ENCODE assay signal across 24 cellular contexts in the genomic region with DNA sequence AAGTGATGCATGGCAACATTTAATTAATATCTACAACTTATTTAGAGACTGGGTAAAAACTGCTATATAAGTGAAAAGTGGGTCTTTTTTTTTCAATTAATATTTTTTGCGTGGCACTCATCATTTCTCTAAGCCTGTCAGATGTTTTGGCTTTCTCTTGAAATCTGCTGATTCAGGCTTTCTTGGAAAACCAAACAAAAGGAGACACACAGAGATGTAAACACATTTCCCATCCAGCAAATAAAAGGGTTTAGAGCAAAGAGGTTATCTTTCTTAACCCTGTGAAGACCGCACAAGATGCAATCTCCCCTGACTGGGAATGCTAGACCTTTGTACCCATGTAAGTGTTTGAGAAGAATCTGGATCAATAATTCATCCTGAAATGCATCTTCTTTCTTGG. TPM values are rescaled to one million over a fixed set of nuclear protein-coding genes. Genes with fewer than 3 reads are reported as not detected.
DNase-seq lines count a peak whose midpoint lies in the region; ATAC-seq, FAIRE-seq and TF ChIP-seq lines count a peak whose summit lies in the region.
"Had no signal": no experiment of that assay in that cellular context is flagged by ENCODE, and none has a peak within 500 bp of the region (broad histone marks: within the 10 kb centered on the region; RNA-seq: fewer than 3 reads in every experiment).

No MANE protein-coding gene starts in this region.

- H2BK120ac ChIP-seq in IMR-90 (ENCODE audit: low read depth, low read length) = no peak overlapping the region

- TF ChIP-seq EP300 in A549 (IDR thresholded peaks at IDR 0.05) = no peak
- TF ChIP-seq EP300 in K562 (IDR thresholded peaks at IDR 0.05; ENCODE audit: low read length) = no peak
- no peak for TF ChIP-seq EP300 in HepG2 (IDR thresholded peaks at IDR 0.05; ENCODE audit: low read depth in 2 of 2, low read length in 2 of 2)
- TF ChIP-seq EP300 in HepG2 (CRISPR knock-in tag; IDR thresholded peaks at IDR 0.05; ENCODE audit: borderline replicate concordance) = no peak

- no peak overlapping the region for H3K4me3 Mint-ChIP-seq in CD8-positive, alpha-beta T cell
- H3K4me3 Mint-ChIP-seq: CD14-positive monocyte; CD4-positive, alpha-beta T cell had no signal

- H3K4me3 ChIP-seq in A549 (no peak overlapping the region), IMR-90 (ENCODE audit: insufficient read depth, low read depth, low read length) (no peak overlapping the region), K562 (no peak overlapping the region), HepG2 (replicated peaks in 1 of 3; ENCODE audit: insufficient read depth in 1 of 3, low read depth in 2 of 3, low read length in 3 of 3) (no peak overlapping the region)
- H3K4me3 ChIP-seq in CD8-positive, alpha-beta T cell (ENCODE audit: low read depth, low read length) = no peak overlapping the region
- H3K4me3 ChIP-seq: BLaER1 treated with 17β-estradiol and CSF1 and Interleukin-3, amounts not matched to agents 10 nM and 100 nM had no signal

- BruUV-seq in IMR-90 (replicated peaks; lab: Mats Ljungman, UMichigan) = no TSS peak
- no TSS peak for BruUV-seq in K562 (replicated peaks; lab: Mats Ljungman, UMichigan)
- no TSS peak for BruUV-seq in HepG2 (replicated peaks; lab: Mats Ljungman, UMichigan)

- ATAC-seq in A549 (no peak), IMR-90 (ENCODE audit: low read depth) (no peak), K562 (no peak), HepG2 (no peak), GM19351 (IDR thresholded peaks at IDR 0.05; ENCODE audit: unreplicated experiment) (no peak)
- ATAC-seq in CD8-positive, alpha-beta T cell = no peak

- H2BK15ac ChIP-seq in IMR-90 (ENCODE audit: low read depth, low read length) = no peak overlapping the region

- no peak overlapping the region for H4K5ac ChIP-seq in IMR-90 (ENCODE audit: low read depth, low read length)

- H2BK5ac ChIP-seq in IMR-90 (ENCODE audit: low read depth, low read length, poor library complexity, severe bottlenecking) = no peak overlapping the region

- no peak for TF ChIP-seq CTCF in A549 (IDR thresholded peaks at IDR 0.05)
- no peak for TF ChIP-seq CTCF in IMR-90 (conservative IDR thresholded peaks at IDR 0.05; ENCODE audit: low read depth, low read length)
- TF ChIP-seq CTCF in K562 (IDR thresholded peaks at IDR 0.05 in 2 of 3, conservative IDR thresholded peaks at IDR 0.05 in 1 of 3; ENCODE audit: insufficient read depth in 2 of 3, low read depth in 1 of 3, low read length in 3 of 3) = no peak
- TF ChIP-seq CTCF in HepG2 (CRISPR knock-in tag; IDR thresholded peaks at IDR 0.05) = no peak
- TF ChIP-seq CTCF in CD8-positive, alpha-beta T cell (IDR thresholded peaks at IDR 0.05) = no peak

- H4K8ac ChIP-seq in IMR-90 (ENCODE audit: low read depth in 2 of 2, low read length in 2 of 2) = no peak overlapping the region

- H3K9me1 ChIP-seq in IMR-90 (ENCODE audit: insufficient read depth, low read length) (no peaks in the 10 kb centered on the region), K562 (ENCODE audit: control insufficient read depth, insufficient read depth, low read length) (no peaks in the 10 kb centered on the region)

- WGBS in A549 (ENCODE audit: missing lambda C conversion rate) = 15% methylated on average over 2 of the region's 2 CpGs
- WGBS in IMR-90 (ENCODE audit: extremely low coverage in 2 of 2, insufficient read length in 1 of 2), 2 experiments = no CpG with 5 or more reads among the region's 2 CpGs
- WGBS in K562 (ENCODE audit: insufficient coverage, low coverage, missing lambda C conversion rate) = 3% methylated on average over 2 of the region's 2 CpGs
- WGBS in HepG2 (ENCODE audit: low lambda C conversion rate) = 25% methylated on average over 2 of the region's 2 CpGs

- dilution Hi-C loops in IMR-90 (cut with HindIII; ENCODE audit: low sequenced_read_pairs, unreplicated experiment) = no loop called here

- DNase-seq in A549 (ENCODE audit: low read depth in 1 of 2, low spot score in 1 of 2) = no peak
- no peak for DNase-seq in IMR-90
- DNase-seq in K562 (ENCODE audit: extremely low read depth in 1 of 4, low spot score in 3 of 4) = no peak
- no peak for DNase-seq in HepG2 (ENCODE audit: low spot score)
- DNase-seq in activated CD8-positive, alpha-beta memory T cell treated with anti-CD3 and anti-CD28 coated beads for 24 hours = no peak
- no peak for DNase-seq in SKM-1 (lab: John Stamatoyannopoulos, UW; ENCODE audit: unreplicated experiment)
- DNase-seq in CD8-positive, alpha-beta T cell = no peak
- DNase-seq: ACHN; AML-193; BE2C; Calu3; CD4-positive, alpha-beta T cell; COR-L47; DMS53; GF-D8; GOT3; H7; HCEC 1CT had no signal

- H3K27ac Mint-ChIP-seq in CD8-positive, alpha-beta T cell = no peak overlapping the region
- H3K27ac Mint-ChIP-seq: CD14-positive monocyte; CD4-positive, alpha-beta T cell had no signal

- no peak for TF ChIP-seq RAD21 in A549 (conservative IDR thresholded peaks at IDR 0.05 in 1 of 2, IDR thresholded peaks at IDR 0.05 in 1 of 2)
- TF ChIP-seq RAD21 in IMR-90 (IDR thresholded peaks at IDR 0.05; ENCODE audit: low read length) = no peak
- no peak for TF ChIP-seq RAD21 in K562 (CRISPR knock-in tag; conservative IDR thresholded peaks at IDR 0.05 in 1 of 2, IDR thresholded peaks at IDR 0.05 in 1 of 2)
- no peak for TF ChIP-seq RAD21 in HepG2 (CRISPR knock-in tag; IDR thresholded peaks at IDR 0.05)

- H4K20me1 ChIP-seq in IMR-90 (ENCODE audit: insufficient read depth, low read length) (no peaks in the 10 kb centered on the region), K562 (replicated peaks; ENCODE audit: control insufficient read depth, insufficient read depth, low read length) (no peaks in the 10 kb centered on the region), HepG2 (ENCODE audit: insufficient read depth, low read length) (no peaks in the 10 kb centered on the region)
- H4K20me1 ChIP-seq: BLaER1 treated with 17β-estradiol and CSF1 and Interleukin-3, amounts not matched to agents 10 nM and 100 nM had no signal

- no peak overlapping the region for H4K91ac ChIP-seq in IMR-90 (ENCODE audit: insufficient read depth, low read depth, low read length)

- peaks cover 24% of the 10 kb centered on the region for H3K27me3 Mint-ChIP-seq in CD8-positive, alpha-beta T cell (ENCODE audit: low read depth)

- intact Hi-C loops in IMR-90 (cut with micrococcal nuclease) (no loop called here), K562 (cut with micrococcal nuclease) (no loop called here), HepG2 (cut with micrococcal nuclease; ENCODE audit: unreplicated experiment) (no loop called here)
- intact Hi-C loops in CD8-positive, alpha-beta T cell (cut with DNase I, micrococcal nuclease) = no loop called here

- POLR2A ChIA-PET in A549 (lab: Yijun Ruan, JAX) = no interaction called here
- POLR2A ChIA-PET in IMR-90 (lab: Charles Lee; ENCODE audit: unreplicated experiment) = no interaction called here
- POLR2A ChIA-PET in K562 (lab: Yijun Ruan, JAX) = interaction anchor here (0.7 kb wide), 1 partner anchor 305 kb away, joined by 3 read pairs; no protein-coding TSS in a partner anchor
- POLR2A ChIA-PET in HepG2 (lab: Yijun Ruan, JAX) = no interaction called here
- POLR2A ChIA-PET in CD8-positive, alpha-beta T cell (lab: Charles Lee) = no interaction called here

- no peak overlapping the region for H3K27ac ChIP-seq in A549
- H3K27ac ChIP-seq in IMR-90 (ENCODE audit: insufficient read depth, low read length) = no peak overlapping the region
- no peak overlapping the region for H3K27ac ChIP-seq in K562 (ENCODE audit: extremely low read depth, low read depth, low read length)
- H3K27ac ChIP-seq in HepG2 (ENCODE audit: extremely low read length, insufficient read depth, low read length) = no peak overlapping the region
- H3K27ac ChIP-seq in CD8-positive, alpha-beta T cell (ENCODE audit: low read depth, low read length) = no peak overlapping the region
- H3K27ac ChIP-seq: BLaER1 treated with 17β-estradiol and CSF1 and Interleukin-3, amounts not matched to agents 10 nM and 100 nM had no signal

- H3K9me3 ChIP-seq in A549 (no peaks in the 10 kb centered on the region), IMR-90 (ENCODE audit: control insufficient read depth, insufficient read depth, low read length) (no peaks in the 10 kb centered on the region), K562 (replicated peaks; ENCODE audit: control insufficient read depth, insufficient read depth, low read depth, low read length) (no peaks in the 10 kb centered on the region), HepG2 (ENCODE audit: low read length) (no peaks in the 10 kb centered on the region)
- H3K9me3 ChIP-seq in CD8-positive, alpha-beta T cell (ENCODE audit: low read length) = no peaks in the 10 kb centered on the region
- H3K9me3 ChIP-seq: BE2C; BLaER1 treated with 17β-estradiol and CSF1 and Interleukin-3, amounts not matched to agents 10 nM and 100 nM had no signal

- H3K4me1 ChIP-seq in A549 = no peaks in the 10 kb centered on the region
- H3K4me1 ChIP-seq in IMR-90 (ENCODE audit: control insufficient read depth, insufficient read depth, low read length) = no peaks in the 10 kb centered on the region
- no peaks in the 10 kb centered on the region for H3K4me1 ChIP-seq in K562 (replicated peaks in 1 of 2; ENCODE audit: control insufficient read depth in 2 of 2, insufficient read depth in 2 of 2, low read length in 2 of 2)
- no peaks in the 10 kb centered on the region for H3K4me1 ChIP-seq in HepG2 (ENCODE audit: insufficient read depth, low read length)
- H3K4me1 ChIP-seq in CD8-positive, alpha-beta T cell (ENCODE audit: insufficient read depth, low read length) = no peaks in the 10 kb centered on the region
- H3K4me1 ChIP-seq: BE2C; BLaER1 treated with 17β-estradiol and CSF1 and Interleukin-3, amounts not matched to agents 10 nM and 100 nM had no signal

- H3K4me1 Mint-ChIP-seq in CD8-positive, alpha-beta T cell (ENCODE audit: low read depth) = no peaks in the 10 kb centered on the region
- H3K4me1 Mint-ChIP-seq: CD14-positive monocyte had no signal

- H2BK20ac ChIP-seq in IMR-90 (ENCODE audit: low read depth, low read length) = no peak overlapping the region

- TF ChIP-seq POLR2A in A549 (IDR thresholded peaks at IDR 0.05; ENCODE audit: low read length) (no peak), IMR-90 (IDR thresholded peaks at IDR 0.05; ENCODE audit: low read depth, low read length) (no peak), K562 (conservative IDR thresholded peaks at IDR 0.05) (no peak), HepG2 (IDR thresholded peaks at IDR 0.05; ENCODE audit: insufficient read depth in 1 of 2, low read depth in 2 of 2, low read length in 2 of 2) (no peak)

- H3K9ac ChIP-seq in IMR-90 (ENCODE audit: low read depth, low read length) (no peak overlapping the region), K562 (ENCODE audit: insufficient read depth in 1 of 2, low read depth in 2 of 2, low read length in 2 of 2) (no peak overlapping the region), HepG2 (ENCODE audit: insufficient read depth, low read depth, low read length) (no peak overlapping the region)
- H3K9ac ChIP-seq: BLaER1 treated with 17β-estradiol and CSF1 and Interleukin-3, amounts not matched to agents 10 nM and 100 nM had no signal

- in situ Hi-C loops in IMR-90 (cut with MboI; ENCODE audit: low sequenced_read_pairs) (no loop called here), K562 (cut with MboI) (no loop called here), HepG2 (cut with HindIII; ENCODE audit: extremely low pct_ligation_motif_present, low pct_unique_long_range_greater_than_20kb) (no loop called here)

- no peaks in the 10 kb centered on the region for H3K27me3 ChIP-seq in IMR-90 (ENCODE audit: control insufficient read depth, insufficient read depth, low read length)
- H3K27me3 ChIP-seq in K562 (ENCODE audit: control insufficient read depth in 2 of 2, insufficient read depth in 2 of 2, low read length in 2 of 2) = peaks cover 0 to 4% of the 10 kb centered on the region in 2 experiments; a peak in 2 of 5 replicates
- H3K27me3 ChIP-seq in HepG2 (ENCODE audit: control insufficient read depth in 1 of 2, insufficient read depth in 2 of 2, low read length in 2 of 2) = no peaks in the 10 kb centered on the region; a peak in 1 of 5 replicates
- no peaks in the 10 kb centered on the region for H3K27me3 ChIP-seq in CD8-positive, alpha-beta T cell (ENCODE audit: insufficient read depth, low read length)
- H3K27me3 ChIP-seq: BE2C; BLaER1 treated with 17β-estradiol and CSF1 and Interleukin-3, amounts not matched to agents 10 nM and 100 nM had no signal

- CTCF ChIA-PET in A549 (lab: Yijun Ruan, JAX) (no interaction called here), IMR-90 (lab: Yijun Ruan, JAX) (no interaction called here), K562 (lab: Yijun Ruan, JAX; ENCODE audit: low intra/inter-chr PET ratio) (no interaction called here), HepG2 (lab: Yijun Ruan, JAX; ENCODE audit: low intra/inter-chr PET ratio, low total read pairs) (no interaction called here)
- CTCF ChIA-PET in CD8-positive, alpha-beta T cell (lab: Charles Lee) = no interaction called here

- no peak overlapping the region for H3K4ac ChIP-seq in IMR-90 (ENCODE audit: low read depth, low read length)

- H2AK9ac ChIP-seq in IMR-90 (replicated peaks; ENCODE audit: low read depth, low read length, poor library complexity) = no peak overlapping the region

- H3K79me2 ChIP-seq in K562 (ENCODE audit: control insufficient read depth, insufficient read depth, low read length) (no peaks in the 10 kb centered on the region), HepG2 (ENCODE audit: insufficient read depth, low read length) (no peaks in the 10 kb centered on the region)

- H3K23ac ChIP-seq in IMR-90 (ENCODE audit: low read depth, low read length) = no peak overlapping the region

- FAIRE-seq in A549 (lab: Jason Lieb, UNC) = no peak
- no peak for FAIRE-seq in K562 (lab: Jason Lieb, UNC)
- FAIRE-seq in HepG2 (lab: Jason Lieb, UNC) = no peak
- FAIRE-seq: A204.1, GM12891, GM18507 had no signal

- H3K36me3 Mint-ChIP-seq in CD8-positive, alpha-beta T cell = no peaks in the 10 kb centered on the region
- H3K36me3 Mint-ChIP-seq: CD14-positive monocyte had no signal

- no peak overlapping the region for H3K18ac ChIP-seq in IMR-90 (ENCODE audit: low read depth, low read length)

- H3K9me3 Mint-ChIP-seq in CD8-positive, alpha-beta T cell = no peaks in the 10 kb centered on the region
- H3K9me3 Mint-ChIP-seq: CD4-positive, alpha-beta T cell had no signal

- no peaks in the 10 kb centered on the region for H3K79me1 ChIP-seq in IMR-90 (ENCODE audit: low read depth in 1 of 2, low read length in 2 of 2)

- no peak overlapping the region for H3K14ac ChIP-seq in IMR-90 (replicated peaks; ENCODE audit: low read depth, low read length)

- H2AK5ac ChIP-seq in IMR-90 (ENCODE audit: low read depth, low read length) = no peak overlapping the region

- no peaks in the 10 kb centered on the region for H3K36me3 ChIP-seq in IMR-90 (ENCODE audit: control insufficient read depth, insufficient read depth, low read length)
- no peaks in the 10 kb centered on the region for H3K36me3 ChIP-seq in K562 (ENCODE audit: control insufficient read depth, insufficient read depth, low read length)
- no peaks in the 10 kb centered on the region for H3K36me3 ChIP-seq in HepG2 (replicated peaks in 1 of 2; ENCODE audit: control insufficient read depth in 1 of 2, insufficient read depth in 2 of 2, low read length in 2 of 2)
- H3K36me3 ChIP-seq in CD8-positive, alpha-beta T cell (ENCODE audit: insufficient read depth, low read length) = no peaks in the 10 kb centered on the region
- H3K36me3 ChIP-seq: BE2C; BLaER1 treated with 17β-estradiol and CSF1 and Interleukin-3, amounts not matched to agents 10 nM and 100 nM had no signal

- H2AFZ ChIP-seq in IMR-90 (replicated peaks; ENCODE audit: low read length, poor library complexity) (no peak overlapping the region), K562 (ENCODE audit: low read depth, low read length) (no peak overlapping the region), HepG2 (ENCODE audit: low read length) (no peak overlapping the region)

- H3K4me2 ChIP-seq in A549 (no peak overlapping the region), IMR-90 (ENCODE audit: low read depth, low read length) (no peak overlapping the region), K562 (ENCODE audit: insufficient read depth, low read length) (no peak overlapping the region), HepG2 (ENCODE audit: low read depth, low read length) (no peak overlapping the region)
- H3K4me2 ChIP-seq: BLaER1 treated with 17β-estradiol and CSF1 and Interleukin-3, amounts not matched to agents 10 nM and 100 nM had no signal

- no peak overlapping the region for H3K56ac ChIP-seq in IMR-90 (ENCODE audit: extremely low read depth, insufficient read depth, low read length)

RNA-seq across cellular contexts. Expression of a gene that starts 48.7 kb away (rescaled TPM):
- polyA plus RNA-seq in A549 (2011; rRNA removed) (0.87 and 1.9 TPM in 2 replicates), A549 (2017; fragmentation: RNase III; extraction: RNeasy Plus Mini Kit Qiagen cat#74134 plus additional on column Dnase treatment) (0.36 to 0.62 TPM (median 0.45 TPM) in 3 replicates), IMR-90 (2012; rRNA removed) (1.1 and 1.2 TPM in 2 replicates), K562 (2011; rRNA removed) (0.41 and 0.75 TPM in 2 replicates), K562 (2014; fragmentation: Illumina TruSeq; extraction: Trizol) (0.24 and 0.39 TPM in 2 replicates), K562 (2014; fragmentation: Nextera tagmentation; extraction: Ambion mirVana) (under 1 TPM; 0.01 to 0.06 TPM), K562 (2014; rRNA removed) (0.16 and 0.77 TPM in 2 replicates), HepG2 (2011; rRNA removed) (2.1 TPM in 2 replicates)
- polyA plus RNA-seq in A549 (2012; cell fraction: cytosol; rRNA removed) = 0.28 and 0.31 TPM in 2 replicates
- 1.0 and 1.2 TPM in 2 replicates for polyA plus RNA-seq in A549 (2012; cell fraction: nucleus; rRNA removed)
- 4.7 and 5.2 TPM in 2 replicates for polyA minus RNA-seq in A549 (2011; rRNA and poly(A)+ RNA removed)
- total RNA-seq in IMR-90 (2012; rRNA removed) (0.56 and 0.72 TPM in 2 replicates), K562 (2014; rRNA removed) (0.29 and 0.32 TPM in 2 replicates), K562 (2014; rRNA removed; fragmentation: Illumina TruSeq; extraction: Trizol) (0.06 and 0.18 TPM in 2 replicates), K562 (2015; rRNA removed; fragmentation: Illumina TruSeq; extraction: Trizol) (0.36 and 0.41 TPM in 2 replicates), K562 (2021) (1.1 and 1.3 TPM in 2 replicates), HepG2 (2016; rRNA removed; fragmentation: Illumina TruSeq; extraction: Trizol) (0.24 and 1.1 TPM in 2 replicates)
- 0.45 and 0.59 TPM in 2 replicates for polyA plus RNA-seq in IMR-90 (2012; cell fraction: cytosol; rRNA removed)
- 3.2 and 3.3 TPM in 2 replicates for polyA plus RNA-seq in IMR-90 (2012; cell fraction: nucleus; rRNA removed; ENCODE audit: low replicate concordance)
- 0.70 and 3.5 TPM in 2 replicates for total RNA-seq in K562 (2011; cell fraction: chromatin; rRNA removed; ENCODE audit: low replicate concordance)
- 0.79 and 2.0 TPM in 2 replicates for total RNA-seq in K562 (2011; cell fraction: nucleolus; rRNA removed)
- total RNA-seq in K562 (2011; cell fraction: nucleoplasm; rRNA removed) = 0.81 and 0.99 TPM in 2 replicates
- 0.32 and 1.4 TPM in 2 replicates for polyA plus RNA-seq in K562 (2011; cell fraction: cytosol; rRNA removed)
- polyA plus RNA-seq in K562 (2011; cell fraction: nucleus; rRNA removed) = 1.7 and 6.9 TPM in 2 replicates
- polyA plus RNA-seq in K562 (2012) = 0.42 and 0.48 TPM in 2 replicates
- 1.1 and 2.7 TPM in 2 replicates for polyA minus RNA-seq in K562 (2011; rRNA and poly(A)+ RNA removed)
- polyA minus RNA-seq in K562 (2011; cell fraction: cytosol; rRNA and poly(A)+ RNA removed) = 2.0 and 2.6 TPM in 2 replicates
- 3.1 and 8.1 TPM in 2 replicates for polyA minus RNA-seq in K562 (2011; cell fraction: nucleus; rRNA and poly(A)+ RNA removed)
- total RNA-seq in HepG2 (2016; cell fraction: cytosol; rRNA removed; fragmentation: Illumina TruSeq; extraction: Trizol; ENCODE audit: low read depth) = under 0.01 and 0.18 TPM in 2 replicates
- 0.22 and 0.71 TPM in 2 replicates for total RNA-seq in HepG2 (2016; cell fraction: insoluble cytoplasmic fraction; rRNA removed; fragmentation: Illumina TruSeq; extraction: Trizol)
- 0.28 and 0.49 TPM in 2 replicates for total RNA-seq in HepG2 (2016; cell fraction: membrane; rRNA removed; fragmentation: Illumina TruSeq; extraction: Trizol)
- 1.5 and 1.9 TPM in 2 replicates for total RNA-seq in HepG2 (2016; cell fraction: nucleus; rRNA removed; fragmentation: Illumina TruSeq; extraction: Trizol)
- 0.59 and 1.1 TPM in 2 replicates for polyA plus RNA-seq in HepG2 (2011; cell fraction: cytosol; rRNA removed)
- 8.7 and 12.0 TPM in 2 replicates for polyA plus RNA-seq in HepG2 (2011; cell fraction: nucleus; rRNA removed)
- 1.0 and 1.7 TPM in 2 replicates for polyA plus RNA-seq in HepG2 (2012)
- polyA plus RNA-seq in HepG2 (2016; cell fraction: cytosol; fragmentation: Illumina TruSeq; extraction: Trizol; ENCODE audit: low read depth) = 0.03 and 0.07 TPM in 2 replicates
- 0.33 and 0.36 TPM in 2 replicates for polyA plus RNA-seq in HepG2 (2016; cell fraction: insoluble cytoplasmic fraction; fragmentation: Illumina TruSeq; extraction: Trizol; ENCODE audit: low read depth)
- polyA plus RNA-seq in HepG2 (2016; cell fraction: membrane; fragmentation: Illumina TruSeq; extraction: Trizol; ENCODE audit: low read depth) = 0.17 and 0.33 TPM in 2 replicates
- polyA plus RNA-seq in HepG2 (2016; cell fraction: nucleus; fragmentation: Illumina TruSeq; extraction: Trizol; ENCODE audit: insufficient read depth, low read depth) = 3.2 and 3.4 TPM in 2 replicates
- polyA minus RNA-seq in HepG2 (2011; rRNA and poly(A)+ RNA removed; ENCODE audit: low replicate concordance) = 6.7 and 14.5 TPM in 2 replicates
- 1.8 and 3.3 TPM in 2 replicates for polyA minus RNA-seq in HepG2 (2011; cell fraction: cytosol; rRNA and poly(A)+ RNA removed)
- 7.1 and 8.1 TPM in 2 replicates for polyA minus RNA-seq in HepG2 (2011; cell fraction: nucleus; rRNA and poly(A)+ RNA removed)
- 1 to 10 TPM; 1.3 to 1.9 TPM for total RNA-seq in CD8-positive, alpha-beta T cell
